8 cellular contexts compared by ENCODE assay signal in the genomic region with DNA sequence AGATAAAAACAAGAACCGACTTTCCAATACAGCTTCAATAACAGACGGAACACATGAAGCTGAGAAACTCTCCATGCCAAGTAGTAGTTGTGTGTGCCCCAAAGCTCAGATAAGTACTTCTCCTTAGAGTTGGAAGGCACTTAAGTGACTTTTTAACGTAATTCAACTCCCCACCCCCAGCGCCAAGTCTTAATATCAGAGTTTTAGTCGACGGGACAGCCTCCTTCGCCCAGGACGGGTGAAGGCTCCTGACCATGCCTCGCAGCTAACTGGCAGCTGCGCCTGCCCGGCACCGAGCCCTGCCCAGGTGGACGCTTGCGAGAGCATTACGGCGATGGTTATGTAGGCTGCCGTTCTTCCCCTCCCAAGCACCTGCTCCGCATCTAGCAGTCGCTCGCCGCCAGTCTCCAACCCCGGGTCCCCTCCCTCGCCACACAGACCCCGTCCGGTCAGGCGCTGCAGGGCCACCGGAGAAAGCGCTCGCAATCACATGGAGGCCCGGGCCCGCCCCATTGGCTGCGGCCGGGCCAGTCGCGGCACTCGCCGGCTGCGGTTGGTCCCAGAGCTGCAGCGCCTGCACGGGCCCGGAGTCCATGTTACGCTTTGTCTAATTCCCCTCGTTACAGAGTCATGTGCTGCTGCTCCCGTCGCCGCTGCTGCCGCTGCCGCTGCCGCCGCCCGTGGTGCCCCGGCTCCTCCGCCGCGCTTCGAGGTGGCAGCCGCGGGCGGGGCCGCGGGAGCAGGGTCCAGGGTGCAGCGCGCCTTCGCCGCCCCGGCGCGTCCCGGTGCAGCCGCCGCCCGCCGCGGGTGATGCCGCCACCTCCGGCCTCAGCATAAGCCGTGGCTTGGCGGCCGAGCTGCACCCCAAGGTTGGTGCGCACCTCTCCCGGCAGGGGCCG. TPM values are rescaled to one million over a fixed set of nuclear protein-coding genes. Genes with fewer than 3 reads are reported as not detected.
A peak's percentile ranks its signal among the peaks of the same experiment; 100 is the strongest.
DNase-seq lines count a peak whose midpoint lies in the region; ATAC-seq and TF ChIP-seq lines count a peak whose summit lies in the region.

A gene (plus strand): TSS at position 610 of the 899 bp plus-strand sequence. CDS start 112,037 bp downstream, outside the sequence.

- H3K36me3 ChIP-seq in BJ (ENCODE audit: control insufficient read depth, insufficient read depth, low read length): no peaks in the 10 kb centered on the region

- CTCF ChIA-PET in BJ (lab: Yijun Ruan, JAX): interaction anchor here (1.1 to 2.1 kb wide), 5 partner anchors 11 to 168 kb away, joined by 3 to 7 read pairs (median 4); no protein-coding TSS in a partner anchor

- peaks cover 19% of the 10 kb centered on the region for H3K27me3 Mint-ChIP-seq in activated CD4-positive, alpha-beta T cell treated with anti-CD3 and anti-CD28 coated beads, Interleukin-2, amount 10 ng/mL, durations not matched to agents 24 days and 14 days

- ATAC-seq in HG03378 (IDR thresholded peaks at IDR 0.05; ENCODE audit: unreplicated experiment) (peak; percentile 61), left lobe of liver (peak; percentile 90)

- no peak for DNase-seq in BJ (ENCODE audit: low read depth)
- DNase-seq in NCI-H524 (lab: John Stamatoyannopoulos, UW): peak; percentile 58 to 88
- DNase-seq in activated CD4-positive, alpha-beta T cell treated with anti-CD3 and anti-CD28 coated beads, Interleukin-2, amount 10 ng/mL, durations not matched to agents 24 days and 14 days: peak; percentile 92
- peak; percentile 65 for DNase-seq in dedifferentiated amniotic fluid mesenchymal stem cell (ENCODE audit: extremely low spot score)
- peak; percentile 91 for DNase-seq in left lobe of liver (ENCODE audit: low spot score)
- DNase-seq in stimulated activated CD4-positive, alpha-beta T cell treated with anti-CD3 and anti-CD28 coated beads, Interleukin-2, amount 100 ng/mL, for 4 hours (ENCODE audit: low read depth): peak; percentile 19

- no peaks in the 10 kb centered on the region for H3K9me3 Mint-ChIP-seq in activated CD4-positive, alpha-beta T cell treated with anti-CD3 and anti-CD28 coated beads, Interleukin-2, amount 10 ng/mL, durations not matched to agents 24 days and 14 days

- H3K36me3 Mint-ChIP-seq in activated CD4-positive, alpha-beta T cell treated with anti-CD3 and anti-CD28 coated beads, Interleukin-2, amount 10 ng/mL, durations not matched to agents 24 days and 14 days (ENCODE audit: low read depth): peaks cover 1% of the 10 kb centered on the region

- peak; percentile 72 for TF ChIP-seq POLR2A in GM19193 (IDR thresholded peaks at IDR 0.05; ENCODE audit: extremely low read depth, insufficient read depth, insufficient read length)

- H3K27me3 ChIP-seq in BJ (ENCODE audit: control insufficient read depth, insufficient read depth, low read length): peaks cover 1% of the 10 kb centered on the region; the same call in 1 of the 2 replicates

- intact Hi-C loops in activated CD4-positive, alpha-beta T cell treated with anti-CD3 and anti-CD28 coated beads, Interleukin-2, amount 10 ng/mL, durations not matched to agents 24 days and 14 days (cut with micrococcal nuclease): loop anchor here (1.0 to 2.0 kb wide), 4 partner anchors 16 to 175 kb away; a partner anchor contains a TSS

- peak within 1 kb of the TSS; percentile 84 for H3K4me3 Mint-ChIP-seq in activated CD4-positive, alpha-beta T cell treated with anti-CD3 and anti-CD28 coated beads, Interleukin-2, amount 10 ng/mL, durations not matched to agents 24 days and 14 days

- peak within 1 kb of the TSS; percentile 77 for H3K4me3 ChIP-seq in BJ (ENCODE audit: low read depth, low read length)

- peaks cover 29% of the 10 kb centered on the region for H3K4me1 Mint-ChIP-seq in activated CD4-positive, alpha-beta T cell treated with anti-CD3 and anti-CD28 coated beads, Interleukin-2, amount 10 ng/mL, durations not matched to agents 24 days and 14 days

- no peak for TF ChIP-seq CTCF in BJ (IDR thresholded peaks at IDR 0.05; ENCODE audit: insufficient read depth, low read depth, low read length)

- peak within 1 kb of the TSS; percentile 82 for H3K27ac Mint-ChIP-seq in activated CD4-positive, alpha-beta T cell treated with anti-CD3 and anti-CD28 coated beads, Interleukin-2, amount 10 ng/mL, durations not matched to agents 24 days and 14 days

- POLR2A ChIA-PET in BJ (lab: Charles Lee): interaction anchor here (0.6 to 0.8 kb wide), 2 partner anchors 45 to 216 kb away, joined by 5 read pairs; no protein-coding TSS in a partner anchor

RNA-seq across cellular contexts. Expression of the gene that starts here (rescaled TPM):
- 51.9 and 54.4 TPM in 2 replicates for polyA plus RNA-seq in BJ (2011; rRNA removed)
- polyA minus RNA-seq in BJ (2011; rRNA and poly(A)+ RNA removed): 31.9 and 48.1 TPM in 2 replicates
- total RNA-seq in activated CD4-positive, alpha-beta T cell treated with anti-CD3 and anti-CD28 coated beads, Interleukin-2, amount 10 ng/mL, durations not matched to agents 24 days and 14 days: 43.6 and 44.9 TPM in 2 replicates
- 22.1 TPM for total RNA-seq in left lobe of liver
